10 cellular contexts compared by ENCODE assay signal in genomic region chr14:100824156-100824555, GRCh38. TPM values are rescaled to one million over a fixed set of nuclear protein-coding genes. Genes with fewer than 3 reads are reported as not detected.
DNase-seq lines count a peak whose midpoint lies in the region; ATAC-seq, FAIRE-seq and TF ChIP-seq lines count a peak whose summit lies in the region.
"Had no signal": no experiment of that assay in that cellular context is flagged by ENCODE, and none has a peak within 500 bp of the region (broad histone marks: within the 10 kb centered on the region; RNA-seq: fewer than 3 reads in every experiment).

No MANE protein-coding gene starts in this region.

- H3K4me3 ChIP-seq in brain microvascular endothelial cell (ENCODE audit: low read depth, low read length) (no peak overlapping the region), right cardiac atrium (ENCODE audit: low read length) (no peak overlapping the region), esophagus muscularis mucosa (no peak overlapping the region)
- H3K4me3 ChIP-seq: skin epidermis had no signal

- H3K9me3 Mint-ChIP-seq in activated naive CD4-positive, alpha-beta T cell treated with anti-CD3 and anti-CD28 coated beads, Interleukin-2, amount 50 U/mL, for 72 hours: peaks cover 3 to 10% of the 10 kb centered on the region in 2 donors
- H3K9me3 Mint-ChIP-seq: CD8-positive, alpha-beta T cell had no signal

- peak; percentile 37 for DNase-seq in GM12891 (ENCODE audit: insufficient read length, low spot score)
- DNase-seq in brain microvascular endothelial cell: peak; percentile 74
- DNase-seq in right cardiac atrium: peak; percentile 66 to 86 (median 82)
- DNase-seq in posterior vena cava (ENCODE audit: low spot score): peak; percentile 83
- no peak for DNase-seq in T1000 (lab: John Stamatoyannopoulos, UW)
- DNase-seq in esophagus muscularis mucosa (ENCODE audit: extremely low spot score): no peak
- DNase-seq in activated CD8-positive, alpha-beta memory T cell treated with anti-CD3 and anti-CD28 coated beads, Interleukin-2, amount 50 U/mL, for 4 hours: no peak
- DNase-seq in activated naive CD4-positive, alpha-beta T cell treated with anti-CD3 and anti-CD28 coated beads, Interleukin-2, amount 50 U/mL, for 72 hours (ENCODE audit: low spot score in 2 of 2): no peak
- DNase-seq: CD8-positive, alpha-beta T cell had no signal

- in situ Hi-C loops in brain microvascular endothelial cell (cut with HindIII; ENCODE audit: low pct_ligation_motif_present, low sequenced_read_pairs): no loop called here

- H3K4me1 ChIP-seq in right cardiac atrium (ENCODE audit: control insufficient read depth, insufficient read depth, low read length): no peaks in the 10 kb centered on the region
- H3K4me1 ChIP-seq in esophagus muscularis mucosa: peaks cover 0 to 12% (median 0%) of the 10 kb centered on the region in 4 donors

- TF ChIP-seq CTCF in brain microvascular endothelial cell (IDR thresholded peaks at IDR 0.05; ENCODE audit: low read depth, low read length, missing control alignments) (no peak), esophagus muscularis mucosa (IDR thresholded peaks at IDR 0.05) (no peak)

- H3K27ac Mint-ChIP-seq in activated naive CD4-positive, alpha-beta T cell treated with anti-CD3 and anti-CD28 coated beads, Interleukin-2, amount 50 U/mL, for 72 hours: no peak overlapping the region
- H3K27ac Mint-ChIP-seq: CD8-positive, alpha-beta T cell had no signal

- H3K36me3 Mint-ChIP-seq in activated naive CD4-positive, alpha-beta T cell treated with anti-CD3 and anti-CD28 coated beads, Interleukin-2, amount 50 U/mL, for 72 hours: peaks cover 0 to 11% of the 10 kb centered on the region in 2 donors
- H3K36me3 Mint-ChIP-seq: CD8-positive, alpha-beta T cell had no signal

- intact Hi-C loops in right cardiac atrium (cut with DNase I): loop anchor here in 1 of 4 donors (10.0 kb wide), 1 partner anchor 149 kb away; no protein-coding TSS in a partner anchor
- intact Hi-C loops in posterior vena cava (cut with DNase I): no loop called here
- intact Hi-C loops in esophagus muscularis mucosa (cut with DNase I): no loop called here

- H3K27me3 ChIP-seq in brain microvascular endothelial cell (replicated peaks) (no peaks in the 10 kb centered on the region), right cardiac atrium (ENCODE audit: control insufficient read depth, insufficient read depth) (no peaks in the 10 kb centered on the region), esophagus muscularis mucosa (peaks cover 0 to 57% (median 18%) of the 10 kb centered on the region in 4 donors)

- TF ChIP-seq POLR2A in GM12891 (IDR thresholded peaks at IDR 0.05; ENCODE audit: low read depth, low read length) (no peak), esophagus muscularis mucosa (IDR thresholded peaks at IDR 0.05; ENCODE audit: low read depth) (no peak)

- H3K36me3 ChIP-seq in brain microvascular endothelial cell (replicated peaks): peaks cover under 1% of the 10 kb centered on the region
- H3K36me3 ChIP-seq in esophagus muscularis mucosa: no peaks in the 10 kb centered on the region

- H3K27ac ChIP-seq in brain microvascular endothelial cell: no peak overlapping the region
- H3K27ac ChIP-seq in right cardiac atrium (ENCODE audit: low read length): no peak overlapping the region
- H3K27ac ChIP-seq in esophagus muscularis mucosa (replicated peaks in 1 of 4): no peak overlapping the region
- H3K27ac ChIP-seq: skin epidermis had no signal

- peak; percentile 79 to 83 for ATAC-seq in right cardiac atrium
- no peak for ATAC-seq in activated naive CD4-positive, alpha-beta T cell treated with anti-CD3 and anti-CD28 coated beads, Interleukin-2, amount 50 U/mL, for 72 hours
- ATAC-seq: CD8-positive, alpha-beta T cell had no signal

- no peak for FAIRE-seq in GM12891 (lab: Jason Lieb, UNC)

- H3K9me3 ChIP-seq in right cardiac atrium (ENCODE audit: control insufficient read depth, low read length): no peaks in the 10 kb centered on the region
- peaks cover 0 to 14% (median 4%) of the 10 kb centered on the region in 4 donors for H3K9me3 ChIP-seq in esophagus muscularis mucosa

- TF ChIP-seq EP300 in esophagus muscularis mucosa (IDR thresholded peaks at IDR 0.05): no peak

- 37% methylated on average over 30 of the region's 30 CpGs for WGBS in right cardiac atrium
- WGBS in esophagus muscularis mucosa: 43% methylated on average over 25 of the region's 30 CpGs

TF ChIP-seq in GM12891, 5 proteins besides CTCF, POLR2A, EP300 and RAD21:
- TF ChIP-seq SPI1 (IDR thresholded peaks at IDR 0.05; ENCODE audit: low read depth, low read length) (no peak), POU2F2 (IDR thresholded peaks at IDR 0.05; ENCODE audit: low read depth, low read length) (no peak), PAX5 (IDR thresholded peaks at IDR 0.05; ENCODE audit: insufficient read depth, low read length, severe bottlenecking) (no peak), POLR2AphosphoS5 (IDR thresholded peaks at IDR 0.05; ENCODE audit: low read depth, low read length) (no peak)

RNA-seq across cellular contexts. Expression of gene MEG3, which starts 1.8 kb away (rescaled TPM):
- polyA plus RNA-seq in GM12891 (2012; ENCODE audit: low read depth, missing spikeins): 0.06 TPM
- total RNA-seq in right cardiac atrium: 10 to 100 TPM; 10.4 to 35.3 (median 18.3) TPM
- polyA plus RNA-seq in right cardiac atrium: 32.9 TPM
- 10 to 100 TPM; 56.2 to 99.4 TPM for total RNA-seq in posterior vena cava
- total RNA-seq in esophagus muscularis mucosa: 10 to 100 TPM in 3 of 4 donors, 1 to 10 TPM in 1; 9.4 to 53.2 (median 22.1) TPM
- not detected for total RNA-seq in activated naive CD4-positive, alpha-beta T cell treated with anti-CD3 and anti-CD28 coated beads, Interleukin-2, amount 50 U/mL, for 72 hours
- total RNA-seq: CD8-positive, alpha-beta T cell had no signal

Comparison
In these comparisons a context has a peak if more than half of its experiments do, and no peak if none do; other contexts are left out.
1. DNase-seq: peak in GM12891 (single experiment), brain microvascular endothelial cell (single experiment), right cardiac atrium (3 of 3) and posterior vena cava (single experiment); none in T1000 (single experiment), esophagus muscularis mucosa (single experiment), activated CD8-positive, alpha-beta memory T cell treated with anti-CD3 and anti-CD28 coated beads, Interleukin-2, amount 50 U/mL, for 4 hours (single experiment) and activated naive CD4-positive, alpha-beta T cell treated with anti-CD3 and anti-CD28 coated beads, Interleukin-2, amount 50 U/mL, for 72 hours (0 of 2).
2. ATAC-seq: peak in right cardiac atrium (2 of 2); none in activated naive CD4-positive, alpha-beta T cell treated with anti-CD3 and anti-CD28 coated beads, Interleukin-2, amount 50 U/mL, for 72 hours (0 of 2).
3. RNA of gene MEG3, which starts 1.8 kb away (total RNA-seq): 56.2 to 99.4 TPM in posterior vena cava, 10.4 to 35.3 TPM in right cardiac atrium and 9.4 to 53.2 TPM in esophagus muscularis mucosa; not detected in activated naive CD4-positive, alpha-beta T cell treated with anti-CD3 and anti-CD28 coated beads, Interleukin-2, amount 50 U/mL, for 72 hours; every median in the first group is over 10 times any median in the second.